Comparison of ENCODE assay signal across 10 cellular contexts in genomic region chr1:154746620-154747299, GRCh38.
A peak's percentile ranks its signal among the peaks of the same experiment; 100 is the strongest.
DNase-seq lines count a peak whose midpoint lies in the region; ATAC-seq and TF ChIP-seq lines count a peak whose summit lies in the region.
"Had no signal": no experiment of that assay in that cellular context is flagged by ENCODE, and none has a peak within 500 bp of the region (broad histone marks: within the 10 kb centered on the region; RNA-seq: fewer than 3 reads in every experiment).

No MANE protein-coding gene starts in this region.

- peak overlapping the region; percentile 48 to 67 for H3K27ac Mint-ChIP-seq in natural killer cell treated with Interleukin-12 subunit alpha and Interleukin-12 subunit beta and Interleukin-15 and Interleukin-18, amount 100 ng/mL, for 72 hours
- H3K27ac Mint-ChIP-seq in natural killer cell, result peak overlapping the region in 1 of 2 donors; percentile 90
- peak overlapping the region; percentile 69 for H3K27ac Mint-ChIP-seq in activated T-helper 1 cell treated with anti-CD3 and anti-CD28 coated beads, Interleukin-12 subunit alpha, Interleukin-12 subunit beta, Interleukin-2, Interleukin-4 antibody, amounts not matched to agents 30 ng/mL and 10 ng/mL and 1 ng/mL, durations not matched to agents 14 hours and 24 hours and 36 hours
- H3K27ac Mint-ChIP-seq: B cell had no signal

- peaks cover 28 to 38% of the 10 kb centered on the region in 2 donors for H3K27me3 Mint-ChIP-seq in natural killer cell treated with Interleukin-12 subunit alpha and Interleukin-12 subunit beta and Interleukin-15 and Interleukin-18, amount 100 ng/mL, for 72 hours
- H3K27me3 Mint-ChIP-seq in natural killer cell (ENCODE audit: low read depth in 2 of 2), result peaks cover 25 to 31% of the 10 kb centered on the region in 2 donors
- H3K27me3 Mint-ChIP-seq in activated T-helper 1 cell treated with anti-CD3 and anti-CD28 coated beads, Interleukin-12 subunit alpha, Interleukin-12 subunit beta, Interleukin-2, Interleukin-4 antibody, amounts not matched to agents 30 ng/mL and 10 ng/mL and 1 ng/mL, durations not matched to agents 14 hours and 24 hours and 36 hours (ENCODE audit: insufficient read depth), result peaks cover 17% of the 10 kb centered on the region

- peak overlapping the region; percentile 66 for H3K4me3 Mint-ChIP-seq in natural killer cell treated with Interleukin-12 subunit alpha and Interleukin-12 subunit beta and Interleukin-15 and Interleukin-18, amount 100 ng/mL, for 72 hours
- no peak overlapping the region for H3K4me3 Mint-ChIP-seq in natural killer cell
- H3K4me3 Mint-ChIP-seq in activated T-helper 1 cell treated with anti-CD3 and anti-CD28 coated beads, Interleukin-12 subunit alpha, Interleukin-12 subunit beta, Interleukin-2, Interleukin-4 antibody, amounts not matched to agents 30 ng/mL and 10 ng/mL and 1 ng/mL, durations not matched to agents 14 hours and 24 hours and 36 hours, result peak overlapping the region; percentile 85

- peaks cover 21 to 58% of the 10 kb centered on the region in 2 donors for H3K4me1 Mint-ChIP-seq in natural killer cell treated with Interleukin-12 subunit alpha and Interleukin-12 subunit beta and Interleukin-15 and Interleukin-18, amount 100 ng/mL, for 72 hours (ENCODE audit: low read depth in 2 of 2)
- peaks cover 14 to 43% of the 10 kb centered on the region in 2 donors for H3K4me1 Mint-ChIP-seq in natural killer cell
- peaks cover 73% of the 10 kb centered on the region for H3K4me1 Mint-ChIP-seq in activated T-helper 1 cell treated with anti-CD3 and anti-CD28 coated beads, Interleukin-12 subunit alpha, Interleukin-12 subunit beta, Interleukin-2, Interleukin-4 antibody, amounts not matched to agents 30 ng/mL and 10 ng/mL and 1 ng/mL, durations not matched to agents 14 hours and 24 hours and 36 hours (ENCODE audit: low read depth)

- H3K36me3 Mint-ChIP-seq in natural killer cell treated with Interleukin-12 subunit alpha and Interleukin-12 subunit beta and Interleukin-15 and Interleukin-18, amount 100 ng/mL, for 72 hours, result no peaks in the 10 kb centered on the region
- H3K36me3 Mint-ChIP-seq in natural killer cell, result no peaks in the 10 kb centered on the region
- H3K36me3 Mint-ChIP-seq in activated T-helper 1 cell treated with anti-CD3 and anti-CD28 coated beads, Interleukin-12 subunit alpha, Interleukin-12 subunit beta, Interleukin-2, Interleukin-4 antibody, amounts not matched to agents 30 ng/mL and 10 ng/mL and 1 ng/mL, durations not matched to agents 14 hours and 24 hours and 36 hours (ENCODE audit: low read depth), result peaks cover 7% of the 10 kb centered on the region

- no peak for ATAC-seq in natural killer cell treated with Interleukin-12 subunit alpha and Interleukin-12 subunit beta and Interleukin-15 and Interleukin-18, amount 100 ng/mL, for 72 hours
- no peak for ATAC-seq in natural killer cell
- ATAC-seq in HG02623 (IDR thresholded peaks at IDR 0.05; ENCODE audit: unreplicated experiment), result no peak

- no peak for TF ChIP-seq CTCF in natural killer cell (IDR thresholded peaks at IDR 0.05)

- peak; percentile 18 for DNase-seq in natural killer cell treated with Interleukin-12 subunit alpha and Interleukin-12 subunit beta and Interleukin-15 and Interleukin-18, amount 100 ng/mL, for 72 hours (ENCODE audit: low spot score)
- DNase-seq in natural killer cell (no peak), islet precursor cell (peak; percentile 30), MV-4-11 (lab: John Stamatoyannopoulos, UW) (no peak)
- no peak for DNase-seq in activated T-helper 1 cell treated with anti-CD3 and anti-CD28 coated beads, Interleukin-12 subunit alpha, Interleukin-12 subunit beta, Interleukin-2, Interleukin-4 antibody, amounts not matched to agents 30 ng/mL and 10 ng/mL and 1 ng/mL, durations not matched to agents 14 hours and 24 hours and 36 hours (ENCODE audit: low spot score)
- DNase-seq in stimulated activated CD4-positive, alpha-beta T cell treated with anti-CD3 and anti-CD28 coated beads, Interleukin-1b, Interleukin-23, amount 100 ng/mL, for 48 hours, result no peak
- DNase-seq: NCI-H1105, NCI-H774 had no signal

- H3K9me3 Mint-ChIP-seq in natural killer cell treated with Interleukin-12 subunit alpha and Interleukin-12 subunit beta and Interleukin-15 and Interleukin-18, amount 100 ng/mL, for 72 hours, result no peaks in the 10 kb centered on the region
- no peaks in the 10 kb centered on the region for H3K9me3 Mint-ChIP-seq in natural killer cell
- H3K9me3 Mint-ChIP-seq in activated T-helper 1 cell treated with anti-CD3 and anti-CD28 coated beads, Interleukin-12 subunit alpha, Interleukin-12 subunit beta, Interleukin-2, Interleukin-4 antibody, amounts not matched to agents 30 ng/mL and 10 ng/mL and 1 ng/mL, durations not matched to agents 14 hours and 24 hours and 36 hours, result no peaks in the 10 kb centered on the region

- intact Hi-C loops in natural killer cell (cut with micrococcal nuclease), result no loop called here
- intact Hi-C loops in activated T-helper 1 cell treated with anti-CD3 and anti-CD28 coated beads, Interleukin-12 subunit alpha, Interleukin-12 subunit beta, Interleukin-2, Interleukin-4 antibody, amounts not matched to agents 30 ng/mL and 10 ng/mL and 1 ng/mL, durations not matched to agents 14 hours and 24 hours and 36 hours (cut with micrococcal nuclease), result loop anchor here (5.0 to 10.0 kb wide), 4 partner anchors 34 to 139 kb away; partner anchors contain the start of gene ADAR

Comparison
In these comparisons a context has a peak if more than half of its experiments do, and no peak if none do; other contexts are left out.
1. DNase-seq: peak in natural killer cell treated with Interleukin-12 subunit alpha and Interleukin-12 subunit beta and Interleukin-15 and Interleukin-18, amount 100 ng/mL, for 72 hours (single experiment) and islet precursor cell (single experiment); none in natural killer cell (single experiment), activated T-helper 1 cell treated with anti-CD3 and anti-CD28 coated beads, Interleukin-12 subunit alpha, Interleukin-12 subunit beta, Interleukin-2, Interleukin-4 antibody, amounts not matched to agents 30 ng/mL and 10 ng/mL and 1 ng/mL, durations not matched to agents 14 hours and 24 hours and 36 hours (single experiment), MV-4-11 (single experiment) and stimulated activated CD4-positive, alpha-beta T cell treated with anti-CD3 and anti-CD28 coated beads, Interleukin-1b, Interleukin-23, amount 100 ng/mL, for 48 hours (single experiment).